In the genomic region with DNA sequence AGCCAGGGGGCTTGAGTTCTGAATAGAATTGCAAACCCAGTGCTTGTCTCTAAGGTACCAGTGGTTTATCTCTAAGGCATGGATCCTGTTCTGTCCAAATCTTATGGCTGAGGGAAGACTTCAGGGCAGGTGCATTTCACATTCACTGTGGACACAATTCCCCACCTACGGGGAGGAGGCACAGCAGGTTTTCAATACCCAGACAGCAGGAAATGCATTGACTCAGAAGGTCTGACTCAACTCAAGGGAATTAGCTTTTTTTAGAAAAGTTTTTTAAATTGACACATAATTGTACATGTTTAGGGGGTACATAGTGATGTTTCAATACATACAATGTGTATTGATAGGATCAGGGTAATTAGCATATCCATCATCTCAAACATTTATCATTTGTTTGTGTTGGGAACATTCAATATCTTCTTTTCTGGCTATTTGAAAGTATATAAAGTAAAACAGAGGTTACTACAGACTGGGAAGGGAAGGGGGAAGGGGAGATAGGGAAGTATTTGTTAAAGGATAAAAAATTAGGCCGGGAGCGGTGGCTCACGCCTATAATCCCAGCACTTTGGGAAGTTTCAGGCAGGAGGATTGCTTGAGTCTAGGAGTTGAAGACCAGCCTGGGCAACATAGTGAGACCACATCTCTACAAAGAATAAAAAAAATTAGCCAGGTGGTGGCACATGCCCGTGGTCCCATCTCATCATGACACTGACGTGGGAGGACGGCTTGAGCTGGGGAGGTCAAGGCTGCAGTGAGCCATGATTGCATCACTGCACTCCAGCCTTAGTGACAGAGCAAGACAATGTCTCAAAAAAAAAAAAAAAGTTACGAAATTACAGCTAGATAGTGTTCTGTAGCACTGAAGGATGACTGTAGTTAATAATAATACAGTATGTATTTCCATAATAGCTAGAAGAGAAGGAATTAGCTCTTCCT, we compare ENCODE assay signal across 1 cellular context.
TF ChIP-seq lines count a peak whose summit lies in the region.

No MANE protein-coding gene starts in this region.

TF ChIP-seq in GM23338, 12 proteins besides CTCF, POLR2A, EP300 and RAD21 (continued from another document):
- TF ChIP-seq, protein P1, sequence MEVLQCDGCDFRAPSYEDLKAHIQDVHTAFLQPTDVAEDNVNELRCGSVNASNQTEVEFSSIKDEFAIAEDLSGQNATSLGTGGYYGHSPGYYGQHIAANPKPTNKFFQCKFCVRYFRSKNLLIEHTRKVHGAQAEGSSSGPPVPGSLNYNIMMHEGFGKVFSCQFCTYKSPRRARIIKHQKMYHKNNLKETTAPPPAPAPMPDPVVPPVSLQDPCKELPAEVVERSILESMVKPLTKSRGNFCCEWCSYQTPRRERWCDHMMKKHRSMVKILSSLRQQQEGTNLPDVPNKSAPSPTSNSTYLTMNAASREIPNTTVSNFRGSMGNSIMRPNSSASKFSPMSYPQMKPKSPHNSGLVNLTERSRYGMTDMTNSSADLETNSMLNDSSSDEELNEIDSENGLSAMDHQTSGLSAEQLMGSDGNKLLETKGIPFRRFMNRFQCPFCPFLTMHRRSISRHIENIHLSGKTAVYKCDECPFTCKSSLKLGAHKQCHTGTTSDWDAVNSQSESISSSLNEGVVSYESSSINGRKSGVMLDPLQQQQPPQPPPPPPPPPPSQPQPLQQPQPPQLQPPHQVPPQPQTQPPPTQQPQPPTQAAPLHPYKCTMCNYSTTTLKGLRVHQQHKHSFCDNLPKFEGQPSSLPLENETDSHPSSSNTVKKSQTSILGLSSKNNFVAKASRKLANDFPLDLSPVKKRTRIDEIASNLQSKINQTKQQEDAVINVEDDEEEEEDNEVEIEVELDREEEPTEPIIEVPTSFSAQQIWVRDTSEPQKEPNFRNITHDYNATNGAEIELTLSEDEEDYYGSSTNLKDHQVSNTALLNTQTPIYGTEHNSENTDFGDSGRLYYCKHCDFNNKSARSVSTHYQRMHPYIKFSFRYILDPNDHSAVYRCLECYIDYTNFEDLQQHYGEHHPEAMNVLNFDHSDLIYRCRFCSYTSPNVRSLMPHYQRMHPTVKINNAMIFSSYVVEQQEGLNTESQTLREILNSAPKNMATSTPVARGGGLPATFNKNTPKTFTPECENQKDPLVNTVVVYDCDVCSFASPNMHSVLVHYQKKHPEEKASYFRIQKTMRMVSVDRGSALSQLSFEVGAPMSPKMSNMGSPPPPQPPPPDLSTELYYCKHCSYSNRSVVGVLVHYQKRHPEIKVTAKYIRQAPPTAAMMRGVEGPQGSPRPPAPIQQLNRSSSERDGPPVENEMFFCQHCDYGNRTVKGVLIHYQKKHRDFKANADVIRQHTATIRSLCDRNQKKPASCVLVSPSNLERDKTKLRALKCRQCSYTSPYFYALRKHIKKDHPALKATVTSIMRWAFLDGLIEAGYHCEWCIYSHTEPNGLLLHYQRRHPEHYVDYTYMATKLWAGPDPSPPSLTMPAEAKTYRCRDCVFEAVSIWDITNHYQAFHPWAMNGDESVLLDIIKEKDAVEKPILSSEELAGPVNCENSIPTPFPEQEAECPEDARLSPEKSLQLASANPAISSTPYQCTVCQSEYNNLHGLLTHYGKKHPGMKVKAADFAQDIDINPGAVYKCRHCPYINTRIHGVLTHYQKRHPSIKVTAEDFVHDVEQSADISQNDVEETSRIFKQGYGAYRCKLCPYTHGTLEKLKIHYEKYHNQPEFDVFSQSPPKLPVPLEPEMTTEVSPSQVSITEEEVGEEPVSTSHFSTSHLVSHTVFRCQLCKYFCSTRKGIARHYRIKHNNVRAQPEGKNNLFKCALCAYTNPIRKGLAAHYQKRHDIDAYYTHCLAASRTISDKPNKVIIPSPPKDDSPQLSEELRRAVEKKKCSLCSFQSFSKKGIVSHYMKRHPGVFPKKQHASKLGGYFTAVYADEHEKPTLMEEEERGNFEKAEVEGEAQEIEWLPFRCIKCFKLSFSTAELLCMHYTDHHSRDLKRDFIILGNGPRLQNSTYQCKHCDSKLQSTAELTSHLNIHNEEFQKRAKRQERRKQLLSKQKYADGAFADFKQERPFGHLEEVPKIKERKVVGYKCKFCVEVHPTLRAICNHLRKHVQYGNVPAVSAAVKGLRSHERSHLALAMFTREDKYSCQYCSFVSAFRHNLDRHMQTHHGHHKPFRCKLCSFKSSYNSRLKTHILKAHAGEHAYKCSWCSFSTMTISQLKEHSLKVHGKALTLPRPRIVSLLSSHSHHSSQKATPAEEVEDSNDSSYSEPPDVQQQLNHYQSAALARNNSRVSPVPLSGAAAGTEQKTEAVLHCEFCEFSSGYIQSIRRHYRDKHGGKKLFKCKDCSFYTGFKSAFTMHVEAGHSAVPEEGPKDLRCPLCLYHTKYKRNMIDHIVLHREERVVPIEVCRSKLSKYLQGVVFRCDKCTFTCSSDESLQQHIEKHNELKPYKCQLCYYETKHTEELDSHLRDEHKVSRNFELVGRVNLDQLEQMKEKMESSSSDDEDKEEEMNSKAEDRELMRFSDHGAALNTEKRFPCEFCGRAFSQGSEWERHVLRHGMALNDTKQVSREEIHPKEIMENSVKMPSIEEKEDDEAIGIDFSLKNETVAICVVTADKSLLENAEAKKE (CRISPR knock-in tag; IDR thresholded peaks at IDR 0.05), result no peak
- no peak for TF ChIP-seq JUNB (IDR thresholded peaks at IDR 0.05; ENCODE audit: unreplicated experiment)
- no peak for TF ChIP-seq STAT1 (IDR thresholded peaks at IDR 0.05; ENCODE audit: unreplicated experiment)
- TF ChIP-seq EZH2phosphoT487 (IDR thresholded peaks at IDR 0.05; ENCODE audit: unreplicated experiment), result no peak
- TF ChIP-seq NANOG (IDR thresholded peaks at IDR 0.05; ENCODE audit: borderline replicate concordance), result no peak
